13 cellular contexts compared by ENCODE assay signal in genomic region chr7:70574970-70575799, GRCh38.
DNase-seq lines count a peak whose midpoint lies in the region; ATAC-seq, FAIRE-seq and TF ChIP-seq lines count a peak whose summit lies in the region.
"Had no signal": no experiment of that assay in that cellular context is flagged by ENCODE, and none has a peak within 500 bp of the region (broad histone marks: within the 10 kb centered on the region; RNA-seq: fewer than 3 reads in every experiment).

No MANE protein-coding gene starts in this region.

- H3K27ac Mint-ChIP-seq in activated CD8-positive, alpha-beta T cell treated with anti-CD3 and anti-CD28 coated beads, Interleukin-2, amount 10 ng/mL, durations not matched to agents 7 days and 5 days, result no peak overlapping the region

- H3K36me3 ChIP-seq in mammary epithelial cell (ENCODE audit: insufficient read depth, low read length) (no peaks in the 10 kb centered on the region), breast epithelium (no peaks in the 10 kb centered on the region), RWPE2 (ENCODE audit: low read depth) (no peaks in the 10 kb centered on the region)
- H3K36me3 ChIP-seq: HAP-1 had no signal

- no peaks in the 10 kb centered on the region for H3K9me3 ChIP-seq in mammary epithelial cell (replicated peaks; ENCODE audit: insufficient read depth, low read length)
- H3K9me3 ChIP-seq in breast epithelium, result no peaks in the 10 kb centered on the region
- H3K9me3 ChIP-seq in RWPE2 (ENCODE audit: severe bottlenecking), result no peaks in the 10 kb centered on the region
- H3K9me3 ChIP-seq: HAP-1 had no signal

- H3K27me3 ChIP-seq in mammary epithelial cell (ENCODE audit: insufficient read depth, low read length), result no peaks in the 10 kb centered on the region
- H3K27me3 ChIP-seq in breast epithelium, result no peaks in the 10 kb centered on the region
- no peaks in the 10 kb centered on the region for H3K27me3 ChIP-seq in RWPE2 (ENCODE audit: insufficient read depth, poor library complexity, severe bottlenecking)

- dilution Hi-C loops in mammary epithelial cell (cut with HindIII; ENCODE audit: low sequenced_read_pairs), result no loop called here

- no peak overlapping the region for H3K4me2 ChIP-seq in mammary epithelial cell (ENCODE audit: insufficient read depth, low read depth, low read length)

- WGBS in mammary epithelial cell (ENCODE audit: low coverage, missing lambda C conversion rate), result 67% methylated on average over 11 of the region's 11 CpGs

- in situ Hi-C loops in mammary epithelial cell (cut with MboI; ENCODE audit: low sequenced_read_pairs in 2 of 2), result loop anchor here in 1 of 2 donors (25.0 kb wide), 1 partner anchor 112 kb away; no protein-coding TSS in a partner anchor

- no TSS peak for BruUV-seq in mammary epithelial cell (replicated peaks; lab: Mats Ljungman, UMichigan)

- H3K4me1 ChIP-seq in mammary epithelial cell (ENCODE audit: insufficient read depth, low read length), result no peaks in the 10 kb centered on the region
- H3K4me1 ChIP-seq in breast epithelium, result no peaks in the 10 kb centered on the region
- no peaks in the 10 kb centered on the region for H3K4me1 ChIP-seq in RWPE2 (ENCODE audit: insufficient read depth, poor library complexity, severe bottlenecking)
- H3K4me1 ChIP-seq: HAP-1 had no signal

- no peaks in the 10 kb centered on the region for H3K9me3 Mint-ChIP-seq in activated CD8-positive, alpha-beta T cell treated with anti-CD3 and anti-CD28 coated beads, Interleukin-2, amount 10 ng/mL, durations not matched to agents 7 days and 5 days (ENCODE audit: insufficient read depth)

- POLR2A ChIA-PET in activated CD8-positive, alpha-beta T cell treated with anti-CD3 and anti-CD28 coated beads, Interleukin-2, amount 10 ng/mL, durations not matched to agents 7 days and 5 days (lab: Charles Lee), result no interaction called here

- H3K27me3 Mint-ChIP-seq in activated CD8-positive, alpha-beta T cell treated with anti-CD3 and anti-CD28 coated beads, Interleukin-2, amount 10 ng/mL, durations not matched to agents 7 days and 5 days (ENCODE audit: low read depth), result peaks cover 5% of the 10 kb centered on the region

- H3K36me3 Mint-ChIP-seq in activated CD8-positive, alpha-beta T cell treated with anti-CD3 and anti-CD28 coated beads, Interleukin-2, amount 10 ng/mL, durations not matched to agents 7 days and 5 days (ENCODE audit: low read depth), result no peaks in the 10 kb centered on the region

- ATAC-seq in RWPE2 (ENCODE audit: low read depth), result peak; percentile 42; the same call in 2 of the 3 replicates
- no peak for ATAC-seq in GM18868 (IDR thresholded peaks at IDR 0.05; ENCODE audit: unreplicated experiment)
- ATAC-seq in activated CD8-positive, alpha-beta T cell treated with anti-CD3 and anti-CD28 coated beads, Interleukin-2, amount 10 ng/mL, durations not matched to agents 7 days and 5 days, result no peak

- H3K9ac ChIP-seq in mammary epithelial cell (ENCODE audit: insufficient read depth, low read length), result no peak overlapping the region

- intact Hi-C loops in mammary epithelial cell (cut with micrococcal nuclease), result no loop called here
- intact Hi-C loops in breast epithelium (cut with DNase I; ENCODE audit: low total_unique reads), result loop anchor here (10.0 kb wide), 1 partner anchor 650 kb away; no protein-coding TSS in a partner anchor

- H3K79me2 ChIP-seq in mammary epithelial cell (ENCODE audit: insufficient read depth, low read length), result no peaks in the 10 kb centered on the region

- TF ChIP-seq CTCF in mammary epithelial cell (conservative IDR thresholded peaks at IDR 0.05 in 1 of 2, IDR thresholded peaks at IDR 0.05 in 1 of 2; ENCODE audit: extremely low read depth in 1 of 2, insufficient read depth in 1 of 2, low read depth in 1 of 2, low read length in 2 of 2) (no peak), breast epithelium (IDR thresholded peaks at IDR 0.05) (no peak), RWPE2 (IDR thresholded peaks at IDR 0.05; ENCODE audit: poor library complexity, severe bottlenecking) (no peak)

- no peak for FAIRE-seq in urothelium cell line (lab: Jason Lieb, UNC)

- H3K27ac ChIP-seq in mammary epithelial cell (ENCODE audit: insufficient read depth, low read depth, low read length) (no peak overlapping the region), breast epithelium (no peak overlapping the region), RWPE2 (ENCODE audit: poor library complexity, severe bottlenecking) (no peak overlapping the region)
- H3K27ac ChIP-seq: VCaP had no signal

- DNase-seq in mammary epithelial cell, result peak; percentile 64
- no peak for DNase-seq in breast epithelium (ENCODE audit: low spot score in 2 of 2)
- DNase-seq in RWPE2 (ENCODE audit: low spot score), result no peak
- DNase-seq in islet precursor cell, result peak; percentile 95
- peak; percentile 61 for DNase-seq in urothelium cell line (ENCODE audit: low spot score)
- DNase-seq in T1000 (lab: John Stamatoyannopoulos, UW), result no peak
- DNase-seq in activated CD8-positive, alpha-beta T cell treated with anti-CD3 and anti-CD28 coated beads, Interleukin-2, amount 10 ng/mL, durations not matched to agents 7 days and 5 days, result no peak
- DNase-seq: activated T-cell treated with anti-CD3 and anti-CD28 coated beads, Interleukin-2, amount 50 U/mL, for 48 hours; cerebellar nuclear complex; GDM1 had no signal

- H3K4me3 Mint-ChIP-seq in activated CD8-positive, alpha-beta T cell treated with anti-CD3 and anti-CD28 coated beads, Interleukin-2, amount 10 ng/mL, durations not matched to agents 7 days and 5 days, result no peak overlapping the region

- H2AFZ ChIP-seq in mammary epithelial cell (ENCODE audit: low read depth, low read length), result no peak overlapping the region

- CTCF ChIA-PET in mammary epithelial cell (lab: Charles Lee; ENCODE audit: low non-redundant PET), result no interaction called here
- CTCF ChIA-PET in activated CD8-positive, alpha-beta T cell treated with anti-CD3 and anti-CD28 coated beads, Interleukin-2, amount 10 ng/mL, durations not matched to agents 7 days and 5 days (lab: Charles Lee), result no interaction called here

- no peaks in the 10 kb centered on the region for H3K4me1 Mint-ChIP-seq in activated CD8-positive, alpha-beta T cell treated with anti-CD3 and anti-CD28 coated beads, Interleukin-2, amount 10 ng/mL, durations not matched to agents 7 days and 5 days (ENCODE audit: low read depth)

- H3K4me3 ChIP-seq in mammary epithelial cell (replicated peaks in 1 of 3; ENCODE audit: insufficient read depth in 1 of 3, low read depth in 2 of 3, low read length in 3 of 3), result no peak overlapping the region
- H3K4me3 ChIP-seq in breast epithelium, result no peak overlapping the region
- no peak overlapping the region for H3K4me3 ChIP-seq in RWPE2 (ENCODE audit: severe bottlenecking)
- H3K4me3 ChIP-seq: HAP-1 had no signal

- no peaks in the 10 kb centered on the region for H4K20me1 ChIP-seq in mammary epithelial cell (ENCODE audit: insufficient read depth, low read length)

- TF ChIP-seq POLR2A in breast epithelium (IDR thresholded peaks at IDR 0.05), result no peak

Comparison
In these comparisons a context has a peak if more than half of its experiments do, and no peak if none do; other contexts are left out.
1. DNase-seq: peak in mammary epithelial cell (single experiment), islet precursor cell (single experiment) and urothelium cell line (single experiment); none in breast epithelium (0 of 2), RWPE2 (single experiment), T1000 (single experiment) and activated CD8-positive, alpha-beta T cell treated with anti-CD3 and anti-CD28 coated beads, Interleukin-2, amount 10 ng/mL, durations not matched to agents 7 days and 5 days (single experiment).